ENCODE assay signal across 13 cellular contexts in the genomic region with DNA sequence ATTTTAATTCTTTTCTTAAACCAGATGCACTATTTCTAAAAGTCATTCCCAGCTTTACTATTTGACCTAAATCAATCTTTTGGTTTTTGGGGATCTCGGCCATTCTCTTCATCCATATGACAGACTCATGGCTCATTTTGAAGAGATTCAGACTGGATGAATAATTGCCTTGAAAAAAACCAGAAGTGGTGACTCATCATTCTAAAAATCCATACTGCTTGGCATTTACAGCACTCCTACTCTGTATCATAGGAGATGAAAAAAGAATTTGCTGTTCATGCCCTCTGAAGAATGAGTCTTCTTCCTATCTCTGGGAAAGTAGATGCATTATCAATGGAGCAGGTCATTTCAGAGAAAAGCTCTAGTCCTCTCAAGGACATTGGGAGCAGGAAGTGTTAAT.
DNase-seq lines count a peak whose midpoint lies in the region; ATAC-seq, FAIRE-seq and TF ChIP-seq lines count a peak whose summit lies in the region.
"Had no signal": no experiment of that assay in that cellular context is flagged by ENCODE, and none has a peak within 500 bp of the region (broad histone marks: within the 10 kb centered on the region; RNA-seq: fewer than 3 reads in every experiment).

No MANE protein-coding gene starts in this region.

- POLR2A ChIA-PET in A549 (lab: Yijun Ruan, JAX): no interaction called here

- CTCF ChIA-PET in A549 (lab: Yijun Ruan, JAX): no interaction called here

- peak; percentile 38 to 39; a peak in 1 of 6 replicates for ATAC-seq in A549
- ATAC-seq in HG03432 (IDR thresholded peaks at IDR 0.05; ENCODE audit: unreplicated experiment): no peak
- no peak for ATAC-seq in psoas muscle
- ATAC-seq in GM18505 (IDR thresholded peaks at IDR 0.05; ENCODE audit: unreplicated experiment): no peak
- ATAC-seq: activated CD4-positive, CD25-positive, alpha-beta regulatory T cell treated with anti-CD3 and anti-CD28 coated beads, Interleukin-2, amount 50 U/mL, for 24 hours had no signal

- H3K4me1 ChIP-seq in A549: peaks cover 8% of the 10 kb centered on the region
- H3K4me1 ChIP-seq in psoas muscle: no peaks in the 10 kb centered on the region
- H3K4me1 ChIP-seq: colonic mucosa, HAP-1, testis had no signal

- peak; percentile 63 for FAIRE-seq in A549 (lab: Jason Lieb, UNC)
- peak; percentile 89 for FAIRE-seq in TTC549 (lab: Jason Lieb, UNC)

- no peak overlapping the region for H3K4me2 ChIP-seq in A549

- no peak for TF ChIP-seq POLR2A in A549 (IDR thresholded peaks at IDR 0.05; ENCODE audit: low read length)
- no peak for TF ChIP-seq POLR2A in GM18505 (IDR thresholded peaks at IDR 0.05; ENCODE audit: borderline replicate concordance, extremely low read depth, insufficient read depth, insufficient read length)

- no peak overlapping the region for H3K27ac ChIP-seq in A549
- H3K27ac ChIP-seq in psoas muscle: no peak overlapping the region
- H3K27ac ChIP-seq: colonic mucosa, testis had no signal

- no peak for TF ChIP-seq EP300 in A549 (IDR thresholded peaks at IDR 0.05)

- DNase-seq in A549 (ENCODE audit: low read depth in 1 of 2, low spot score in 1 of 2) (no peak), HPDE6-E6E7 (ENCODE audit: extremely low spot score) (peak; percentile 6), fibroblast of pulmonary artery (ENCODE audit: low read depth) (peak; percentile 30), psoas muscle (no peak), ecto neural progenitor cell (ENCODE audit: low spot score) (no peak)
- DNase-seq: colonic mucosa, NCI-H2171 treated with DMSO at 0.1 percent for 48 hours, testis had no signal

- TF ChIP-seq CTCF in A549 (IDR thresholded peaks at IDR 0.05) (no peak), fibroblast of pulmonary artery (IDR thresholded peaks at IDR 0.05; ENCODE audit: low read length, missing control alignments) (no peak), psoas muscle (IDR thresholded peaks at IDR 0.05) (no peak)

- 68% methylated on average over 1 of the region's 1 CpG for WGBS in A549 (ENCODE audit: missing lambda C conversion rate)
- WGBS in psoas muscle, 3 donors: 65 to 100% (median 94%) methylated on average over 1 of the region's 1 CpG

- H3K4me3 ChIP-seq in A549 (no peak overlapping the region), fibroblast of pulmonary artery (replicated peaks; ENCODE audit: low read depth, low read length) (no peak overlapping the region), psoas muscle (no peak overlapping the region)
- H3K4me3 ChIP-seq: colonic mucosa, HAP-1, testis had no signal

- H3K27me3 ChIP-seq in psoas muscle (ENCODE audit: insufficient read depth in 3 of 3, low read length in 2 of 3): peaks cover 0 to 5% (median 0%) of the 10 kb centered on the region in 3 donors
- H3K27me3 ChIP-seq: colonic mucosa, testis had no signal

- no peaks in the 10 kb centered on the region for H3K36me3 ChIP-seq in psoas muscle (ENCODE audit: insufficient read depth in 1 of 2, low read depth in 1 of 2)
- H3K36me3 ChIP-seq: colonic mucosa, HAP-1 had no signal

- TF ChIP-seq RAD21 in A549 (conservative IDR thresholded peaks at IDR 0.05 in 1 of 2, IDR thresholded peaks at IDR 0.05 in 1 of 2): no peak

- H3K9me3 ChIP-seq in A549 (no peaks in the 10 kb centered on the region), psoas muscle (peaks cover 3% of the 10 kb centered on the region)
- H3K9me3 ChIP-seq: colonic mucosa, HAP-1, testis had no signal

- intact Hi-C loops in psoas muscle (cut with DNase I): no loop called here

TF ChIP-seq in A549, 52 proteins besides CTCF, POLR2A, EP300 and RAD21:
- peak; percentile 26 for TF ChIP-seq MAFK (IDR thresholded peaks at IDR 0.05; ENCODE audit: partially characterized antibody)
- no peak for TF ChIP-seq CHD4 (IDR thresholded peaks at IDR 0.05; ENCODE audit: borderline replicate concordance)
- no peak for TF ChIP-seq FOSL2 (IDR thresholded peaks at IDR 0.05)
- TF ChIP-seq FOSL2 (CRISPR knock-in tag; IDR thresholded peaks at IDR 0.05): peak; percentile 83

Comparison
In these comparisons a context has a peak if more than half of its experiments do, and no peak if none do; other contexts are left out.
1. ATAC-seq: peak in A549 (2 of 2); none in HG03432 (single experiment), psoas muscle (0 of 4) and GM18505 (single experiment).
2. DNase-seq: peak in HPDE6-E6E7 (single experiment) and fibroblast of pulmonary artery (single experiment); none in A549 (0 of 2), psoas muscle (0 of 2) and ecto neural progenitor cell (single experiment).